ENCODE assay signal across 1 cellular context in genomic region chr4:4541661-4542570, GRCh38.
TF ChIP-seq lines count a peak whose summit lies in the region.

Gene STX18 (minus strand): TSS chr4:4542048. CDS start chr4:4541964, 84 bp downstream.

TF ChIP-seq in HepG2, 621 proteins besides CTCF, POLR2A, EP300 and RAD21 (continued from another document and continues in another):
- TF ChIP-seq ZNF704 (CRISPR knock-in tag; IDR thresholded peaks at IDR 0.05; ENCODE audit: borderline replicate concordance) (peak; percentile 97), PBX3 (CRISPR knock-in tag; IDR thresholded peaks at IDR 0.05; ENCODE audit: borderline replicate concordance) (0 out of 2 replicates have a peak, but pooled peaks have one; percentile 45), DPF2 (CRISPR knock-in tag; IDR thresholded peaks at IDR 0.05; ENCODE audit: borderline replicate concordance, low read depth) (peak; percentile 70; the same call in 1 of the 2 replicates), ZNF33A (CRISPR knock-in tag; IDR thresholded peaks at IDR 0.05; ENCODE audit: borderline replicate concordance) (peak; percentile 95; the same call in 1 of the 2 replicates), NFE2L2 (IDR thresholded peaks at IDR 0.05; ENCODE audit: low read length) (no peak), ZNF333 (CRISPR knock-in tag; IDR thresholded peaks at IDR 0.05; ENCODE audit: borderline replicate concordance) (peak; percentile 94), HOXD1 (CRISPR knock-in tag; IDR thresholded peaks at IDR 0.05) (peak; percentile 95), BHLHE40 (IDR thresholded peaks at IDR 0.05; ENCODE audit: low read length) (peak; percentile 74), TAF15 (IDR thresholded peaks at IDR 0.05; ENCODE audit: low read depth, low read length, poor library complexity, severe bottlenecking) (peak; percentile 98), ZUFSP (CRISPR knock-in tag; IDR thresholded peaks at IDR 0.05; ENCODE audit: borderline replicate concordance) (no peak), ZNF766 (CRISPR knock-in tag; IDR thresholded peaks at IDR 0.05; ENCODE audit: borderline replicate concordance) (peak; percentile 96; the same call in 1 of the 2 replicates), FOXK2 (IDR thresholded peaks at IDR 0.05) (0 out of 2 replicates have a peak, but pooled peaks have one; percentile 23), ZNF430 (CRISPR knock-in tag; IDR thresholded peaks at IDR 0.05) (peak; percentile 92; the same call in 1 of the 2 replicates), PITX1 (CRISPR knock-in tag; IDR thresholded peaks at IDR 0.05) (peak; percentile 93), IKZF5 (CRISPR knock-in tag; IDR thresholded peaks at IDR 0.05) (peak; percentile 96), MBD4 (IDR thresholded peaks at IDR 0.05; ENCODE audit: borderline replicate concordance, low read length) (no peak), EHMT2 (IDR thresholded peaks at IDR 0.05; ENCODE audit: borderline replicate concordance, low read depth, low read length) (peak; percentile 66; the same call in 1 of the 2 replicates), ZNF318 (CRISPR knock-in tag; IDR thresholded peaks at IDR 0.05) (peak; percentile 86; the same call in 1 of the 2 replicates), TRIM24 (CRISPR knock-in tag; IDR thresholded peaks at IDR 0.05) (no peak), THAP7 (CRISPR knock-in tag; IDR thresholded peaks at IDR 0.05) (peak; percentile 96), MIER2 (CRISPR knock-in tag; IDR thresholded peaks at IDR 0.05) (peak; percentile 87), ZNF570 (CRISPR knock-in tag; IDR thresholded peaks at IDR 0.05; ENCODE audit: borderline replicate concordance) (peak; percentile 84; the same call in 1 of the 2 replicates), NFKBIZ (CRISPR knock-in tag; IDR thresholded peaks at IDR 0.05) (peak; percentile 92), ZNF263 (CRISPR knock-in tag; IDR thresholded peaks at IDR 0.05) (peak; percentile 76; the same call in 1 of the 2 replicates), SIN3B (IDR thresholded peaks at IDR 0.05; ENCODE audit: low read length) (peak; percentile 96), PHF20 (CRISPR knock-in tag; IDR thresholded peaks at IDR 0.05) (peak; percentile 98), TBP (CRISPR knock-in tag; IDR thresholded peaks at IDR 0.05) (peak; percentile 45; the same call in 1 of the 2 replicates), ZNF10 (CRISPR knock-in tag; IDR thresholded peaks at IDR 0.05; ENCODE audit: borderline replicate concordance, low read depth) (no peak), ZBTB33 (CRISPR knock-in tag; IDR thresholded peaks at IDR 0.05) (peak; percentile 80), ZFP36L1 (CRISPR knock-in tag; IDR thresholded peaks at IDR 0.05) (peak; percentile 83), MED1 (CRISPR knock-in tag; IDR thresholded peaks at IDR 0.05) (peak; percentile 92), CREM (IDR thresholded peaks at IDR 0.05) (peak; percentile 93), CREM (CRISPR knock-in tag; IDR thresholded peaks at IDR 0.05) (peak; percentile 86), ZNF878 (CRISPR knock-in tag; IDR thresholded peaks at IDR 0.05) (no peak), JUND (CRISPR knock-in tag; IDR thresholded peaks at IDR 0.05) (peak; percentile 87), YEATS2 (CRISPR knock-in tag; IDR thresholded peaks at IDR 0.05; ENCODE audit: borderline replicate concordance) (peak; percentile 97), ZNF362 (CRISPR knock-in tag; IDR thresholded peaks at IDR 0.05; ENCODE audit: borderline replicate concordance) (peak; percentile 82), ZNF770 (CRISPR knock-in tag; IDR thresholded peaks at IDR 0.05) (peak; percentile 72), CHD4 (IDR thresholded peaks at IDR 0.05; ENCODE audit: borderline replicate concordance, low read length) (no peak), CCAR2 (optimal IDR thresholded peaks at IDR 0.05; ENCODE audit: low read depth, low read length) (peak; percentile 52), FOSL2 (CRISPR knock-in tag; IDR thresholded peaks at IDR 0.05) (peak; percentile 84), GPN1 (CRISPR knock-in tag; IDR thresholded peaks at IDR 0.05; ENCODE audit: borderline replicate concordance) (peak; percentile 81; the same call in 1 of the 2 replicates), ZSCAN12 (CRISPR knock-in tag; IDR thresholded peaks at IDR 0.05) (no peak), ZC3H13 (CRISPR knock-in tag; IDR thresholded peaks at IDR 0.05) (peak; percentile 98), SNAI1 (CRISPR knock-in tag; IDR thresholded peaks at IDR 0.05; ENCODE audit: borderline replicate concordance) (peak; percentile 59; the same call in 1 of the 2 replicates), HMG20B (CRISPR knock-in tag; conservative IDR thresholded peaks at IDR 0.05) (peak; percentile 84)
